8 cellular contexts compared by ENCODE assay signal in the genomic region with DNA sequence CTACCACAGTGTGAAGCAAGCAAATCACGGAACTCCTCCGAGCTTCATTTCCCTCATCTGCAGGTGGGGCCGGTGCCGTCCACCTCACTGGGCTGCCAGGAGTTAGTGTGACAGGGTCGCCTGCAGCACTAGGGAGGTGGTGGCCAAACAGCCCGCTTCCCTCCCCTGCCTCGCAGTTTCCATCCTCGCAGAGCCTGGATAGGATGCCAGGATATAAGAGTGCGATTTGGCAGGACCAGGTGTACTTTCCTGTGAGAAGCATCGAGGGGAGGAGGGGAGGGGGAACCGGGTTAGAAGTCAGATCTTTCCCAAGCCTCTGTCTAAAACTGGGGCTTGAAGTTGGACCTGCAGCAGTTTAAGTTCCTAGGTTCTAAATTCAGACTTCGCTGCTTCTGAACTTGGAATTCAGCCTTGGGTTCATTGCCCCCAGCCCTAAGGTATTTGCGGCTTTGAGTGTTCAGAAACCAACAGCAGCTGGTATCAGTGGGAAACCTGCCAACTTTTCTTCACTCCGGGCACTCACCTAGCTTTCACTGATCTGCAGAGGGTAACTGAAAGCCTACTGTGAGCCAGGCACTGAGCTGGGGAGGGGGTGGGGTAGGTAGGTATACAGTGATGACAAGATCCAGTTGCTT. TPM values are rescaled to one million over a fixed set of nuclear protein-coding genes. Genes with fewer than 3 reads are reported as not detected.
DNase-seq lines count a peak whose midpoint lies in the region; ATAC-seq, FAIRE-seq and TF ChIP-seq lines count a peak whose summit lies in the region.

No MANE protein-coding gene starts in this region.

- peaks cover 31% of the 10 kb centered on the region for H3K79me2 ChIP-seq in Loucy (ENCODE audit: insufficient read depth, low read length)

- intact Hi-C loops in CD4-positive, alpha-beta T cell (cut with DNase I, micrococcal nuclease) = loop anchor here (1.0 to 10.0 kb wide), 8 partner anchors 27 to 913 kb away; a partner anchor contains a TSS
- intact Hi-C loops in left colon (cut with DNase I, micrococcal nuclease) = loop anchor here in 1 of 2 donors (10.0 kb wide), 2 partner anchors 109 to 509 kb away; a partner anchor contains a TSS

- H3K9me2 ChIP-seq in Loucy (replicated peaks; ENCODE audit: low read depth, low read length) = no peaks in the 10 kb centered on the region

- no peak for FAIRE-seq in bronchial epithelial cell (lab: Jason Lieb, UNC)

- peaks cover 11% of the 10 kb centered on the region for H3K27me3 Mint-ChIP-seq in CD4-positive, alpha-beta T cell

- peaks cover 62% of the 10 kb centered on the region for H3K36me3 Mint-ChIP-seq in CD4-positive, alpha-beta T cell (ENCODE audit: low read depth)

- H3K27ac Mint-ChIP-seq in CD4-positive, alpha-beta T cell = peak overlapping the region; percentile 94

- ATAC-seq in CD4-positive, alpha-beta T cell (ENCODE audit: poor library complexity) = no peak
- ATAC-seq in left colon (no peak), GM19452 (IDR thresholded peaks at IDR 0.05; ENCODE audit: unreplicated experiment) (no peak), HG02981 (IDR thresholded peaks at IDR 0.05; ENCODE audit: unreplicated experiment) (no peak)

- H3K4me3 ChIP-seq in Loucy (ENCODE audit: low read length, poor library complexity, severe bottlenecking) (peak overlapping the region; percentile 92), bronchial epithelial cell (ENCODE audit: low read depth, low read length) (peak overlapping the region; percentile 72)

- H2AFZ ChIP-seq in Loucy (ENCODE audit: low read length) = no peak overlapping the region; the same call in 1 of the 2 replicates

- no peaks in the 10 kb centered on the region for H3K9me3 ChIP-seq in CD4-positive, alpha-beta T cell (ENCODE audit: control insufficient read depth, low read length)
- no peaks in the 10 kb centered on the region for H3K9me3 ChIP-seq in Loucy (ENCODE audit: insufficient read depth, low read depth, low read length)

- peaks cover 7% of the 10 kb centered on the region for H3K9me3 Mint-ChIP-seq in CD4-positive, alpha-beta T cell

- DNase-seq in CD4-positive, alpha-beta T cell = peak in 9 of 10 experiments; percentile 9 to 45 (median 20)
- DNase-seq in T follicular helper cell (ENCODE audit: low read depth) (peak; percentile 33), bronchial epithelial cell (ENCODE audit: low read depth) (peak; percentile 86), left colon (peak; percentile 64 to 67)
- DNase-seq in stimulated activated CD4-positive, alpha-beta T cell treated with anti-CD3 and anti-CD28 coated beads, Interleukin-2, amount 100 ng/mL, for 4 hours (ENCODE audit: low read depth) = peak; percentile 2

- H3K4me2 ChIP-seq in Loucy (ENCODE audit: low read depth, low read length, poor library complexity, severe bottlenecking) = peak overlapping the region; percentile 87

- H3K27me3 ChIP-seq in CD4-positive, alpha-beta T cell (ENCODE audit: control insufficient read depth, insufficient read depth, low read length) = no peaks in the 10 kb centered on the region
- H3K27me3 ChIP-seq in Loucy (ENCODE audit: insufficient read depth, low read length, poor library complexity, severe bottlenecking) (no peaks in the 10 kb centered on the region), bronchial epithelial cell (ENCODE audit: control insufficient read depth, insufficient read depth, low read length) (no peaks in the 10 kb centered on the region)

- H3F3A ChIP-seq in Loucy (ENCODE audit: low read depth) = no peaks in the 10 kb centered on the region

- peak overlapping the region; percentile 94 for H3K9ac ChIP-seq in Loucy (ENCODE audit: low read depth, low read length, poor library complexity, severe bottlenecking)

- H3K4me3 Mint-ChIP-seq in CD4-positive, alpha-beta T cell = peak overlapping the region; percentile 95

- peaks cover 51% of the 10 kb centered on the region for H3K4me1 Mint-ChIP-seq in CD4-positive, alpha-beta T cell (ENCODE audit: low read depth)

- POLR2A ChIA-PET in CD4-positive, alpha-beta T cell (lab: Charles Lee) = interaction anchor here (0.6 to 6.3 kb wide), 20 partner anchors 9 to 913 kb away, joined by 3 to 53 read pairs (median 5); a partner anchor contains a TSS

- H4K20me1 ChIP-seq in Loucy (ENCODE audit: insufficient read depth, low read length, poor library complexity, severe bottlenecking) = peaks cover 6% of the 10 kb centered on the region

- peak overlapping the region; percentile 99 for H3K27ac ChIP-seq in CD4-positive, alpha-beta T cell (ENCODE audit: low read depth, low read length)

- H3K4me1 ChIP-seq in Loucy (ENCODE audit: insufficient read depth, low read length, poor library complexity, severe bottlenecking) = peaks cover 22% of the 10 kb centered on the region

- H3K36me3 ChIP-seq in Loucy (ENCODE audit: insufficient read depth, low read length) (no peaks in the 10 kb centered on the region), bronchial epithelial cell (ENCODE audit: control insufficient read depth, insufficient read depth, low read length) (peaks cover 9% of the 10 kb centered on the region)

- CTCF ChIA-PET in CD4-positive, alpha-beta T cell (lab: Charles Lee) = interaction anchor here (0.6 to 1.5 kb wide), 7 partner anchors 27 to 280 kb away, joined by 3 to 7 read pairs (median 3); no protein-coding TSS in a partner anchor

- no peak for TF ChIP-seq CTCF in CD4-positive, alpha-beta T cell (IDR thresholded peaks at IDR 0.05)
- TF ChIP-seq CTCF in Loucy (conservative IDR thresholded peaks at IDR 0.05; ENCODE audit: low read length) (no peak; the same call in 1 of the 2 replicates), bronchial epithelial cell (IDR thresholded peaks at IDR 0.05; ENCODE audit: insufficient read depth, low read length, severe bottlenecking) (no peak)

RNA-seq across cellular contexts. Expression of a gene that starts 1.7 kb away (rescaled TPM):
- 100 to 1,000 TPM; 585 to 588 TPM for total RNA-seq in CD4-positive, alpha-beta T cell
- 66.2 and 90.0 TPM in 2 replicates for total RNA-seq in bronchial epithelial cell
- total RNA-seq in left colon = 100 to 1,000 TPM; 184 to 199 TPM

Comparison
In these comparisons a context has a peak if more than half of its experiments do, and no peak if none do; other contexts are left out.
1. DNase-seq: peak in every context shown above with its lines; median percentile 86 in bronchial epithelial cell; 66 in left colon; 33 in T follicular helper cell; 20 in CD4-positive, alpha-beta T cell; 2 in stimulated activated CD4-positive, alpha-beta T cell treated with anti-CD3 and anti-CD28 coated beads, Interleukin-2, amount 100 ng/mL, for 4 hours.